In genomic region chr16:89917773-89918452, GRCh38 we compare ENCODE assay signal across 1 cellular context.
A peak's percentile ranks its signal among the peaks of the same experiment; 100 is the strongest.
TF ChIP-seq lines count a peak whose summit lies in the region.

No MANE protein-coding gene starts in this region.

TF ChIP-seq in HepG2, 621 proteins besides CTCF, POLR2A, EP300 and RAD21 (continued from another document and continues in another):
- TF ChIP-seq DMTF1 (CRISPR knock-in tag; IDR thresholded peaks at IDR 0.05) (peak; percentile 94; the same call in 1 of the 2 replicates), RFXAP (CRISPR knock-in tag; IDR thresholded peaks at IDR 0.05; ENCODE audit: borderline replicate concordance) (peak; percentile 93), NR2F1 (CRISPR knock-in tag; IDR thresholded peaks at IDR 0.05) (peak in 1 of 2 experiments; percentile 66; a peak in 1 of 4 replicates), SIX1 (CRISPR knock-in tag; IDR thresholded peaks at IDR 0.05; ENCODE audit: borderline replicate concordance) (peak; percentile 81), FOSL2 (CRISPR knock-in tag; IDR thresholded peaks at IDR 0.05) (peak; percentile 83), ZNF800 (CRISPR knock-in tag; IDR thresholded peaks at IDR 0.05) (peak; percentile 97), ZMYM2 (CRISPR knock-in tag; IDR thresholded peaks at IDR 0.05) (peak; percentile 76), ZNF576 (CRISPR knock-in tag; IDR thresholded peaks at IDR 0.05) (peak; percentile 96), ZKSCAN1 (IDR thresholded peaks at IDR 0.05; ENCODE audit: low read length) (no peak), GLI4 (CRISPR knock-in tag; IDR thresholded peaks at IDR 0.05; ENCODE audit: borderline replicate concordance) (peak; percentile 93), ZNF839 (CRISPR knock-in tag; IDR thresholded peaks at IDR 0.05; ENCODE audit: borderline replicate concordance) (peak; percentile 99), ARID2 (CRISPR knock-in tag; IDR thresholded peaks at IDR 0.05; ENCODE audit: borderline replicate concordance) (peak; percentile 99), EZH2 (conservative IDR thresholded peaks at IDR 0.05; ENCODE audit: low read depth, low read length) (no peak), NCOR1 (IDR thresholded peaks at IDR 0.05; ENCODE audit: borderline replicate concordance, low read length) (peak; percentile 11; the same call in 1 of the 2 replicates), PITX1 (CRISPR knock-in tag; IDR thresholded peaks at IDR 0.05) (peak; percentile 95), SNRNP70 (IDR thresholded peaks at IDR 0.05; ENCODE audit: low read depth, low read length) (no peak), SNAPC2 (CRISPR knock-in tag; IDR thresholded peaks at IDR 0.05) (peak; percentile 98), ATF7 (IDR thresholded peaks at IDR 0.05) (no peak), ATF7 (CRISPR knock-in tag; IDR thresholded peaks at IDR 0.05) (peak; percentile 89), ZFYVE20 (CRISPR knock-in tag; IDR thresholded peaks at IDR 0.05; ENCODE audit: borderline replicate concordance, low read depth) (0 out of 2 replicates have a peak, but pooled peaks have one; percentile 71), ZBTB7A (CRISPR knock-in tag; IDR thresholded peaks at IDR 0.05) (peak; percentile 93), PRPF4 (IDR thresholded peaks at IDR 0.05; ENCODE audit: low read depth, low read length, poor library complexity, severe bottlenecking) (peak; percentile 69), ZNF331 (CRISPR knock-in tag; IDR thresholded peaks at IDR 0.05) (peak; percentile 98), ZNF766 (CRISPR knock-in tag; IDR thresholded peaks at IDR 0.05; ENCODE audit: borderline replicate concordance) (peak; percentile 98), SRSF4 (IDR thresholded peaks at IDR 0.05; ENCODE audit: low read depth, low read length, poor library complexity, severe bottlenecking) (no peak), ZNF136 (CRISPR knock-in tag; IDR thresholded peaks at IDR 0.05; ENCODE audit: low read depth) (peak; percentile 97), AHR (CRISPR knock-in tag; IDR thresholded peaks at IDR 0.05) (peak; percentile 97), RNF219 (CRISPR knock-in tag; IDR thresholded peaks at IDR 0.05) (no peak), ZNF639 (CRISPR knock-in tag; conservative IDR thresholded peaks at IDR 0.05) (peak; percentile 95), IKZF4 (CRISPR knock-in tag; IDR thresholded peaks at IDR 0.05; ENCODE audit: borderline replicate concordance, low read depth, not compliant biosample characterization) (peak; percentile 99), SRSF9 (IDR thresholded peaks at IDR 0.05; ENCODE audit: borderline replicate concordance, insufficient read depth, low read depth, low read length, poor library complexity, severe bottlenecking) (no peak), KDM5B (CRISPR knock-in tag; IDR thresholded peaks at IDR 0.05; ENCODE audit: borderline replicate concordance) (peak; percentile 96; the same call in 1 of the 2 replicates), KLF6 (CRISPR knock-in tag; IDR thresholded peaks at IDR 0.05) (peak; percentile 99), MAFG (CRISPR knock-in tag; IDR thresholded peaks at IDR 0.05) (no peak), ZNF543 (CRISPR knock-in tag; IDR thresholded peaks at IDR 0.05) (peak; percentile 99), ZBTB7B (CRISPR knock-in tag; IDR thresholded peaks at IDR 0.05) (peak; percentile 90)
- TF ChIP-seq, protein P1, sequence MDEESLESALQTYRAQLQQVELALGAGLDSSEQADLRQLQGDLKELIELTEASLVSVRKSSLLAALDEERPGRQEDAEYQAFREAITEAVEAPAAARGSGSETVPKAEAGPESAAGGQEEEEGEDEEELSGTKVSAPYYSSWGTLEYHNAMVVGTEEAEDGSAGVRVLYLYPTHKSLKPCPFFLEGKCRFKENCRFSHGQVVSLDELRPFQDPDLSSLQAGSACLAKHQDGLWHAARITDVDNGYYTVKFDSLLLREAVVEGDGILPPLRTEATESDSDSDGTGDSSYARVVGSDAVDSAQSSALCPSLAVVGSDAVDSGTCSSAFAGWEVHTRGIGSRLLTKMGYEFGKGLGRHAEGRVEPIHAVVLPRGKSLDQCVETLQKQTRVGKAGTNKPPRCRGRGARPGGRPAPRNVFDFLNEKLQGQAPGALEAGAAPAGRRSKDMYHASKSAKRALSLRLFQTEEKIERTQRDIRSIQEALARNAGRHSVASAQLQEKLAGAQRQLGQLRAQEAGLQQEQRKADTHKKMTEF (CRISPR knock-in tag; IDR thresholded peaks at IDR 0.05) = peak; percentile 97
- TF ChIP-seq, protein P2, sequence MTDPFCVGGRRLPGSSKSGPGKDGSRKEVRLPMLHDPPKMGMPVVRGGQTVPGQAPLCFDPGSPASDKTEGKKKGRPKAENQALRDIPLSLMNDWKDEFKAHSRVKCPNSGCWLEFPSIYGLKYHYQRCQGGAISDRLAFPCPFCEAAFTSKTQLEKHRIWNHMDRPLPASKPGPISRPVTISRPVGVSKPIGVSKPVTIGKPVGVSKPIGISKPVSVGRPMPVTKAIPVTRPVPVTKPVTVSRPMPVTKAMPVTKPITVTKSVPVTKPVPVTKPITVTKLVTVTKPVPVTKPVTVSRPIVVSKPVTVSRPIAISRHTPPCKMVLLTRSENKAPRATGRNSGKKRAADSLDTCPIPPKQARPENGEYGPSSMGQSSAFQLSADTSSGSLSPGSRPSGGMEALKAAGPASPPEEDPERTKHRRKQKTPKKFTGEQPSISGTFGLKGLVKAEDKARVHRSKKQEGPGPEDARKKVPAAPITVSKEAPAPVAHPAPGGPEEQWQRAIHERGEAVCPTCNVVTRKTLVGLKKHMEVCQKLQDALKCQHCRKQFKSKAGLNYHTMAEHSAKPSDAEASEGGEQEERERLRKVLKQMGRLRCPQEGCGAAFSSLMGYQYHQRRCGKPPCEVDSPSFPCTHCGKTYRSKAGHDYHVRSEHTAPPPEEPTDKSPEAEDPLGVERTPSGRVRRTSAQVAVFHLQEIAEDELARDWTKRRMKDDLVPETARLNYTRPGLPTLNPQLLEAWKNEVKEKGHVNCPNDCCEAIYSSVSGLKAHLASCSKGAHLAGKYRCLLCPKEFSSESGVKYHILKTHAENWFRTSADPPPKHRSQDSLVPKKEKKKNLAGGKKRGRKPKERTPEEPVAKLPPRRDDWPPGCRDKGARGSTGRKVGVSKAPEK (CRISPR knock-in tag; IDR thresholded peaks at IDR 0.05; ENCODE audit: borderline replicate concordance) = peak; percentile 98
- TF ChIP-seq, protein P3, sequence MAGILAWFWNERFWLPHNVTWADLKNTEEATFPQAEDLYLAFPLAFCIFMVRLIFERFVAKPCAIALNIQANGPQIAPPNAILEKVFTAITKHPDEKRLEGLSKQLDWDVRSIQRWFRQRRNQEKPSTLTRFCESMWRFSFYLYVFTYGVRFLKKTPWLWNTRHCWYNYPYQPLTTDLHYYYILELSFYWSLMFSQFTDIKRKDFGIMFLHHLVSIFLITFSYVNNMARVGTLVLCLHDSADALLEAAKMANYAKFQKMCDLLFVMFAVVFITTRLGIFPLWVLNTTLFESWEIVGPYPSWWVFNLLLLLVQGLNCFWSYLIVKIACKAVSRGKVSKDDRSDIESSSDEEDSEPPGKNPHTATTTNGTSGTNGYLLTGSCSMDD (CRISPR knock-in tag; IDR thresholded peaks at IDR 0.05) = peak; percentile 90; the same call in 1 of the 2 replicates
- TF ChIP-seq, protein P4, sequence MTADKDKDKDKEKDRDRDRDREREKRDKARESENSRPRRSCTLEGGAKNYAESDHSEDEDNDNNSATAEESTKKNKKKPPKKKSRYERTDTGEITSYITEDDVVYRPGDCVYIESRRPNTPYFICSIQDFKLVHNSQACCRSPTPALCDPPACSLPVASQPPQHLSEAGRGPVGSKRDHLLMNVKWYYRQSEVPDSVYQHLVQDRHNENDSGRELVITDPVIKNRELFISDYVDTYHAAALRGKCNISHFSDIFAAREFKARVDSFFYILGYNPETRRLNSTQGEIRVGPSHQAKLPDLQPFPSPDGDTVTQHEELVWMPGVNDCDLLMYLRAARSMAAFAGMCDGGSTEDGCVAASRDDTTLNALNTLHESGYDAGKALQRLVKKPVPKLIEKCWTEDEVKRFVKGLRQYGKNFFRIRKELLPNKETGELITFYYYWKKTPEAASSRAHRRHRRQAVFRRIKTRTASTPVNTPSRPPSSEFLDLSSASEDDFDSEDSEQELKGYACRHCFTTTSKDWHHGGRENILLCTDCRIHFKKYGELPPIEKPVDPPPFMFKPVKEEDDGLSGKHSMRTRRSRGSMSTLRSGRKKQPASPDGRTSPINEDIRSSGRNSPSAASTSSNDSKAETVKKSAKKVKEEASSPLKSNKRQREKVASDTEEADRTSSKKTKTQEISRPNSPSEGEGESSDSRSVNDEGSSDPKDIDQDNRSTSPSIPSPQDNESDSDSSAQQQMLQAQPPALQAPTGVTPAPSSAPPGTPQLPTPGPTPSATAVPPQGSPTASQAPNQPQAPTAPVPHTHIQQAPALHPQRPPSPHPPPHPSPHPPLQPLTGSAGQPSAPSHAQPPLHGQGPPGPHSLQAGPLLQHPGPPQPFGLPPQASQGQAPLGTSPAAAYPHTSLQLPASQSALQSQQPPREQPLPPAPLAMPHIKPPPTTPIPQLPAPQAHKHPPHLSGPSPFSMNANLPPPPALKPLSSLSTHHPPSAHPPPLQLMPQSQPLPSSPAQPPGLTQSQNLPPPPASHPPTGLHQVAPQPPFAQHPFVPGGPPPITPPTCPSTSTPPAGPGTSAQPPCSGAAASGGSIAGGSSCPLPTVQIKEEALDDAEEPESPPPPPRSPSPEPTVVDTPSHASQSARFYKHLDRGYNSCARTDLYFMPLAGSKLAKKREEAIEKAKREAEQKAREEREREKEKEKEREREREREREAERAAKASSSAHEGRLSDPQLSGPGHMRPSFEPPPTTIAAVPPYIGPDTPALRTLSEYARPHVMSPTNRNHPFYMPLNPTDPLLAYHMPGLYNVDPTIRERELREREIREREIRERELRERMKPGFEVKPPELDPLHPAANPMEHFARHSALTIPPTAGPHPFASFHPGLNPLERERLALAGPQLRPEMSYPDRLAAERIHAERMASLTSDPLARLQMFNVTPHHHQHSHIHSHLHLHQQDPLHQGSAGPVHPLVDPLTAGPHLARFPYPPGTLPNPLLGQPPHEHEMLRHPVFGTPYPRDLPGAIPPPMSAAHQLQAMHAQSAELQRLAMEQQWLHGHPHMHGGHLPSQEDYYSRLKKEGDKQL (CRISPR knock-in tag; IDR thresholded peaks at IDR 0.05; ENCODE audit: low read depth) = peak; percentile 95
- TF ChIP-seq, protein P5, sequence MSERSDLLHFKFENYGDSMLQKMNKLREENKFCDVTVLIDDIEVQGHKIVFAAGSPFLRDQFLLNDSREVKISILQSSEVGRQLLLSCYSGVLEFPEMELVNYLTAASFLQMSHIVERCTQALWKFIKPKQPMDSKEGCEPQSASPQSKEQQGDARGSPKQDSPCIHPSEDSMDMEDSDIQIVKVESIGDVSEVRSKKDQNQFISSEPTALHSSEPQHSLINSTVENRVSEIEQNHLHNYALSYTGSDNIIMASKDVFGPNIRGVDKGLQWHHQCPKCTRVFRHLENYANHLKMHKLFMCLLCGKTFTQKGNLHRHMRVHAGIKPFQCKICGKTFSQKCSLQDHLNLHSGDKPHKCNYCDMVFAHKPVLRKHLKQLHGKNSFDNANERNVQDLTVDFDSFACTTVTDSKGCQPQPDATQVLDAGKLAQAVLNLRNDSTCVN (CRISPR knock-in tag; IDR thresholded peaks at IDR 0.05; ENCODE audit: borderline replicate concordance) = peak; percentile 94
